In the genomic region with DNA sequence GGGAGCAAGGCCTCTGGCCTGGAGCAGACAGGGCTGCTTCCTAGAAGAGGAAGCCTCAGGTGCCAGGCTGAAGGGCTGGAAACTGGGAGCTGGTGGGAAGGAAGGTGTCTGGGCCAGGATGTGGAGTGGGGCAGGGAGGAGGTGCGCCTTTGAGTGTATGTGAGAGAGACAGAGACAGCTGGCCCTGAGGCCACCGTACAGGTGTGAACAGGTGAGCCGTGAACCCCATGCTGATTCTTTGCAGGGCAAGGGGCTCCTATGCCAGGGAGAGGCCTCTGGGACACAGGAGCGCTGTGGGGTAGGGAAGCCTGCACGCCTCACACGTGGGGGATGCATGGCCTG, we compare ENCODE assay signal across 15 cellular contexts. TPM values are rescaled to one million over a fixed set of nuclear protein-coding genes. Genes with fewer than 3 reads are reported as not detected.
A peak's percentile ranks its signal among the peaks of the same experiment; 100 is the strongest.
DNase-seq lines count a peak whose midpoint lies in the region; ATAC-seq, FAIRE-seq and TF ChIP-seq lines count a peak whose summit lies in the region.
"Had no signal": no experiment of that assay in that cellular context is flagged by ENCODE, and none has a peak within 500 bp of the region (broad histone marks: within the 10 kb centered on the region; RNA-seq: fewer than 3 reads in every experiment).

No MANE protein-coding gene starts in this region.

- peak overlapping the region; percentile 19 for H3K4me3 Mint-ChIP-seq in CD8-positive, alpha-beta T cell
- H3K4me3 Mint-ChIP-seq: memory B cell had no signal

- no peaks in the 10 kb centered on the region for H3K27me3 Mint-ChIP-seq in CD8-positive, alpha-beta T cell (ENCODE audit: low read depth)
- H3K27me3 Mint-ChIP-seq: CD4-positive, CD25-positive, alpha-beta regulatory T cell; memory B cell had no signal

- no peak overlapping the region for H3K27ac ChIP-seq in CD8-positive, alpha-beta T cell (ENCODE audit: low read depth, low read length)
- H3K27ac ChIP-seq in RWPE1 (peak overlapping the region; percentile 40), kidney (ENCODE audit: low read depth in 2 of 2, low read length in 2 of 2) (no peak overlapping the region), spleen (peak overlapping the region in 5 of 8 donors; percentile 1 to 91 (median 69)), SK-N-SH (ENCODE audit: low read depth in 2 of 2, low read length in 1 of 2) (no peak overlapping the region)
- H3K27ac ChIP-seq: foreskin keratinocyte, parathyroid adenoma had no signal

- H2AFZ ChIP-seq in SK-N-SH (ENCODE audit: low read depth): no peak overlapping the region
- H2AFZ ChIP-seq: parathyroid adenoma had no signal

- TF ChIP-seq CTCF in CD8-positive, alpha-beta T cell (IDR thresholded peaks at IDR 0.05): no peak
- no peak for TF ChIP-seq CTCF in RWPE1 (conservative IDR thresholded peaks at IDR 0.05; ENCODE audit: low read depth)
- TF ChIP-seq CTCF in kidney (IDR thresholded peaks at IDR 0.05; ENCODE audit: borderline replicate concordance, extremely low read depth, insufficient read depth): no peak
- no peak for TF ChIP-seq CTCF in spleen (IDR thresholded peaks at IDR 0.05 in 8 of 11, conservative IDR thresholded peaks at IDR 0.05 in 3 of 11)
- TF ChIP-seq CTCF in SK-N-SH (IDR thresholded peaks at IDR 0.05): no peak

- no peaks in the 10 kb centered on the region for H3K36me3 Mint-ChIP-seq in CD8-positive, alpha-beta T cell

- no peaks in the 10 kb centered on the region for H3K36me3 ChIP-seq in CD8-positive, alpha-beta T cell (ENCODE audit: insufficient read depth, low read length)
- H3K36me3 ChIP-seq in kidney (ENCODE audit: control insufficient read depth in 1 of 2, insufficient read depth in 2 of 2, low read length in 2 of 2) (no peaks in the 10 kb centered on the region), spleen (no peaks in the 10 kb centered on the region), SK-N-SH (replicated peaks in 1 of 2; ENCODE audit: control insufficient read depth in 1 of 2, insufficient read depth in 2 of 2, low read length in 1 of 2) (no peaks in the 10 kb centered on the region)

- no peaks in the 10 kb centered on the region for H3K9me3 Mint-ChIP-seq in CD8-positive, alpha-beta T cell
- H3K9me3 Mint-ChIP-seq: memory B cell had no signal

- H3K4me1 Mint-ChIP-seq in CD8-positive, alpha-beta T cell (ENCODE audit: low read depth): peaks cover 51% of the 10 kb centered on the region

- no peak for DNase-seq in CD8-positive, alpha-beta T cell
- DNase-seq in RWPE1 (ENCODE audit: low spot score): no peak
- DNase-seq in kidney: peak; percentile 64
- no peak for DNase-seq in spleen
- no peak for DNase-seq in effector CD4-positive, alpha-beta T cell
- no peak for DNase-seq in HTR-8/SVneo (ENCODE audit: insufficient read length, low spot score)
- DNase-seq in SK-N-SH: no peak
- DNase-seq: activated effector memory CD4-positive, alpha-beta T cell treated with Interleukin-2 at 50 U/mL for 16 hours; CD4-positive, CD25-positive, alpha-beta regulatory T cell; effector memory CD4-positive, alpha-beta T cell; foreskin keratinocyte; NCI-H187; NCI-H82 had no signal

- no peaks in the 10 kb centered on the region for H3K9me2 ChIP-seq in SK-N-SH

- FAIRE-seq in kidney (lab: Jason Lieb, UNC) (no peak), HTR-8/SVneo (lab: Jason Lieb, UNC) (no peak)

- no peak overlapping the region for H3K4me2 ChIP-seq in SK-N-SH

- no peak for TF ChIP-seq POLR2A in spleen (IDR thresholded peaks at IDR 0.05)

- H4K20me1 ChIP-seq in SK-N-SH (ENCODE audit: insufficient read depth): no peaks in the 10 kb centered on the region

- intact Hi-C loops in CD8-positive, alpha-beta T cell (cut with DNase I, micrococcal nuclease): no loop called here
- intact Hi-C loops in kidney (cut with DNase I): no loop called here
- intact Hi-C loops in spleen (cut with DNase I; ENCODE audit: low total_unique reads): no loop called here

- H3K9ac ChIP-seq in kidney (ENCODE audit: low read length in 2 of 2): no peak overlapping the region
- H3K9ac ChIP-seq in SK-N-SH: no peak overlapping the region
- H3K9ac ChIP-seq: parathyroid adenoma had no signal

- TF ChIP-seq RAD21 in SK-N-SH (IDR thresholded peaks at IDR 0.05; ENCODE audit: low read length): no peak

- H3K27me3 ChIP-seq in CD8-positive, alpha-beta T cell (ENCODE audit: insufficient read depth, low read length): no peaks in the 10 kb centered on the region
- no peaks in the 10 kb centered on the region for H3K27me3 ChIP-seq in spleen (replicated peaks in 1 of 7)
- H3K27me3 ChIP-seq in SK-N-SH (ENCODE audit: insufficient read depth): no peaks in the 10 kb centered on the region
- H3K27me3 ChIP-seq: foreskin keratinocyte had no signal

- CTCF ChIA-PET in CD8-positive, alpha-beta T cell (lab: Charles Lee): interaction anchor here (1.0 to 1.9 kb wide), 4 partner anchors 9 to 40 kb away, joined by 3 to 7 read pairs (median 4); no protein-coding TSS in a partner anchor
- CTCF ChIA-PET in RWPE1 (lab: Yijun Ruan, JAX): no interaction called here
- CTCF ChIA-PET in SK-N-SH (lab: Yijun Ruan, JAX): interaction anchor here (1.1 to 1.3 kb wide), 2 partner anchors 19 to 263 kb away, joined by 3 read pairs; no protein-coding TSS in a partner anchor

- POLR2A ChIA-PET in CD8-positive, alpha-beta T cell (lab: Charles Lee): interaction anchor here (0.7 to 1.0 kb wide), 2 partner anchors 8 to 15 kb away, joined by 3 to 4 read pairs; no protein-coding TSS in a partner anchor
- POLR2A ChIA-PET in RWPE1 (lab: Yijun Ruan, JAX; ENCODE audit: low non-redundant PET): no interaction called here
- POLR2A ChIA-PET in SK-N-SH (lab: Yijun Ruan, JAX): interaction anchor here (1.1 kb wide), 1 partner anchor 11 kb away, joined by 3 read pairs; no protein-coding TSS in a partner anchor

- H3F3A ChIP-seq in SK-N-SH (replicated peaks; ENCODE audit: insufficient read depth): no peaks in the 10 kb centered on the region

- peaks cover 39% of the 10 kb centered on the region for H3K4me1 ChIP-seq in CD8-positive, alpha-beta T cell (ENCODE audit: insufficient read depth, low read length)
- H3K4me1 ChIP-seq in kidney (ENCODE audit: control insufficient read depth in 1 of 2, insufficient read depth in 1 of 2, low read depth in 1 of 2, low read length in 2 of 2) (peaks cover 0 to 9% of the 10 kb centered on the region in 2 donors), spleen (peaks cover 0 to 78% (median 37%) of the 10 kb centered on the region in 6 donors), SK-N-SH (ENCODE audit: control insufficient read depth in 1 of 2, insufficient read depth in 2 of 2, low read depth in 1 of 2, low read length in 1 of 2) (no peaks in the 10 kb centered on the region)
- H3K4me1 ChIP-seq: foreskin keratinocyte, parathyroid adenoma had no signal

- peak; percentile 5 for ATAC-seq in CD8-positive, alpha-beta T cell

- H3K9me3 ChIP-seq in CD8-positive, alpha-beta T cell (ENCODE audit: low read length): no peaks in the 10 kb centered on the region
- no peaks in the 10 kb centered on the region for H3K9me3 ChIP-seq in kidney (ENCODE audit: control insufficient read depth in 1 of 2, low read length in 2 of 2)
- no peaks in the 10 kb centered on the region for H3K9me3 ChIP-seq in spleen
- H3K9me3 ChIP-seq in SK-N-SH: no peaks in the 10 kb centered on the region

- no peak overlapping the region for H3K4me3 ChIP-seq in CD8-positive, alpha-beta T cell (ENCODE audit: low read depth, low read length)
- H3K4me3 ChIP-seq in kidney (ENCODE audit: low read length in 2 of 2): no peak overlapping the region
- H3K4me3 ChIP-seq in spleen: no peak overlapping the region
- no peak overlapping the region for H3K4me3 ChIP-seq in SK-N-SH (ENCODE audit: low read depth in 2 of 2, low read length in 1 of 2)

- 62 to 76% (median 73%) methylated on average over 6 of the region's 6 CpGs for WGBS in spleen, 5 donors
- 97% methylated on average over 6 of the region's 6 CpGs for WGBS in SK-N-SH (ENCODE audit: low lambda C conversion rate)

- TF ChIP-seq EP300 in SK-N-SH (IDR thresholded peaks at IDR 0.05; ENCODE audit: borderline replicate concordance in 1 of 2, low read depth in 1 of 2, low read length in 1 of 2): no peak

- no peaks in the 10 kb centered on the region for H3K79me2 ChIP-seq in SK-N-SH (ENCODE audit: insufficient read depth)
- H3K79me2 ChIP-seq: parathyroid adenoma had no signal

- peak overlapping the region; percentile 77 for H3K27ac Mint-ChIP-seq in CD8-positive, alpha-beta T cell
- H3K27ac Mint-ChIP-seq: memory B cell had no signal

TF ChIP-seq in SK-N-SH, 30 proteins besides CTCF, POLR2A, EP300 and RAD21 (continues in another document):
- TF ChIP-seq SMC3 (IDR thresholded peaks at IDR 0.05; ENCODE audit: low read depth, low read length) (no peak), CHD2 (IDR thresholded peaks at IDR 0.05; ENCODE audit: low read length, partially characterized antibody) (no peak), EZH2phosphoT487 (IDR thresholded peaks at IDR 0.05; ENCODE audit: borderline replicate concordance, low read depth) (no peak), FOXM1 (IDR thresholded peaks at IDR 0.05; ENCODE audit: low read depth) (no peak), NFIC (IDR thresholded peaks at IDR 0.05; ENCODE audit: borderline replicate concordance) (no peak), RXRA (IDR thresholded peaks at IDR 0.05; ENCODE audit: borderline replicate concordance, low read depth) (no peak)
- TF ChIP-seq, protein P1, sequence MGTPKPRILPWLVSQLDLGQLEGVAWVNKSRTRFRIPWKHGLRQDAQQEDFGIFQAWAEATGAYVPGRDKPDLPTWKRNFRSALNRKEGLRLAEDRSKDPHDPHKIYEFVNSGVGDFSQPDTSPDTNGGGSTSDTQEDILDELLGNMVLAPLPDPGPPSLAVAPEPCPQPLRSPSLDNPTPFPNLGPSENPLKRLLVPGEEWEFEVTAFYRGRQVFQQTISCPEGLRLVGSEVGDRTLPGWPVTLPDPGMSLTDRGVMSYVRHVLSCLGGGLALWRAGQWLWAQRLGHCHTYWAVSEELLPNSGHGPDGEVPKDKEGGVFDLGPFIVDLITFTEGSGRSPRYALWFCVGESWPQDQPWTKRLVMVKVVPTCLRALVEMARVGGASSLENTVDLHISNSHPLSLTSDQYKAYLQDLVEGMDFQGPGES (IDR thresholded peaks at IDR 0.05; ENCODE audit: low read depth, low read length): no peak
- TF ChIP-seq, protein P2, sequence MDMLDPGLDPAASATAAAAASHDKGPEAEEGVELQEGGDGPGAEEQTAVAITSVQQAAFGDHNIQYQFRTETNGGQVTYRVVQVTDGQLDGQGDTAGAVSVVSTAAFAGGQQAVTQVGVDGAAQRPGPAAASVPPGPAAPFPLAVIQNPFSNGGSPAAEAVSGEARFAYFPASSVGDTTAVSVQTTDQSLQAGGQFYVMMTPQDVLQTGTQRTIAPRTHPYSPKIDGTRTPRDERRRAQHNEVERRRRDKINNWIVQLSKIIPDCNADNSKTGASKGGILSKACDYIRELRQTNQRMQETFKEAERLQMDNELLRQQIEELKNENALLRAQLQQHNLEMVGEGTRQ (IDR thresholded peaks at IDR 0.05; ENCODE audit: borderline replicate concordance, low read depth, low read length): no peak

RNA-seq across cellular contexts. Expression of gene ZFP36L2, which starts 16.3 kb away (rescaled TPM):
- total RNA-seq in CD8-positive, alpha-beta T cell: 1,000 to 10,000 TPM; 1,270 to 1,311 TPM
- total RNA-seq in kidney (247 TPM), spleen (100 to 1,000 TPM; 118 to 223 (median 131) TPM)
- polyA plus RNA-seq in kidney (ENCODE audit: insufficient read depth, low read depth, low replicate concordance) (35.4 TPM), spleen (100 to 1,000 TPM in 1 of 3 donors, 10 to 100 TPM in 2; 72.4 to 115 (median 91.0) TPM), SK-N-SH (2012; rRNA removed) (12.5 and 18.4 TPM in 2 replicates)
- 22.0 and 22.2 TPM in 2 replicates for polyA plus RNA-seq in SK-N-SH (2012; cell fraction: cytosol; rRNA removed)
- 24.1 and 24.2 TPM in 2 replicates for polyA plus RNA-seq in SK-N-SH (2012; cell fraction: nucleus; rRNA removed)

Comparison
In these comparisons a context has a peak if more than half of its experiments do, and no peak if none do; other contexts are left out.
1. H3K27ac ChIP-seq: peak in RWPE1 (single experiment) and spleen (5 of 8); none in CD8-positive, alpha-beta T cell (single experiment), kidney (0 of 2) and SK-N-SH (0 of 2).